8 cellular contexts compared by ENCODE assay signal in the genomic region with DNA sequence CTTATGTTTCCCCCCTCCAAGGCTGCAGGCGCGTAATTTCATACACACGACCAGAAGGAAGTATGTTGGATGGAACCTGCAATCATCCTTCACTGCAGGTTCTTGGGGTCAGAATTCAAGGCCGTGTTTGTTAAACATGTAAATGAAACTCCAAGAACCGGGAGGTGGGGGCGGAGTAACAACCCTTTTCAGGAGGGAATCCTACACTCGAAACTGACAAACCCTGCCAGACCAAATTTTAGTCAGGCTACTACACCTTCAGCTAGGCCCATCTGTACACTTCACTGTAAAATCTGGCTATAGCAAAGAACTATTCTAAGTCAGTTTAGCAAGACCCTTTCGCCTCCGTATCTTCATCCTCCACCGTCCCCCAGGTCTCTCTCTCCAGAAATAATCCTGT. TPM values are rescaled to one million over a fixed set of nuclear protein-coding genes. Genes with fewer than 3 reads are reported as not detected.
DNase-seq lines count a peak whose midpoint lies in the region; ATAC-seq, FAIRE-seq and TF ChIP-seq lines count a peak whose summit lies in the region.

No MANE protein-coding gene starts in this region.

- H3K27me3 Mint-ChIP-seq in CD4-positive, alpha-beta T cell = no peaks in the 10 kb centered on the region

- CTCF ChIA-PET in CD4-positive, alpha-beta T cell (lab: Charles Lee) = interaction anchor here (0.5 kb wide), 1 partner anchor 341 kb away, joined by 3 read pairs; no protein-coding TSS in a partner anchor

- FAIRE-seq in GM12892 (lab: Jason Lieb, UNC) = no peak

- no peak for DNase-seq in CD4-positive, alpha-beta T cell
- DNase-seq in LNCaP clone FGC (ENCODE audit: low read depth) (no peak), coronary artery (ENCODE audit: low spot score) (no peak), ecto neural progenitor cell (ENCODE audit: low spot score) (no peak), GM12892 (ENCODE audit: insufficient read length) (no peak), GM19240 (ENCODE audit: insufficient read length, low spot score) (no peak)

- peaks cover 8% of the 10 kb centered on the region for H3K36me3 ChIP-seq in neural cell (ENCODE audit: insufficient read depth, low read length)

- H3K4me3 Mint-ChIP-seq in CD4-positive, alpha-beta T cell = peak overlapping the region; percentile 91

- H3K27me3 ChIP-seq in CD4-positive, alpha-beta T cell (ENCODE audit: control insufficient read depth, insufficient read depth, low read length) = no peaks in the 10 kb centered on the region
- no peaks in the 10 kb centered on the region for H3K27me3 ChIP-seq in neural cell (ENCODE audit: insufficient read depth, low read depth, low read length)

- TF ChIP-seq CTCF in CD4-positive, alpha-beta T cell (IDR thresholded peaks at IDR 0.05) = no peak
- no peak for TF ChIP-seq CTCF in LNCaP clone FGC (IDR thresholded peaks at IDR 0.05; ENCODE audit: control insufficient read depth, extremely low read depth, insufficient read depth)
- no peak for TF ChIP-seq CTCF in coronary artery (IDR thresholded peaks at IDR 0.05)
- no peak for TF ChIP-seq CTCF in neural cell (IDR thresholded peaks at IDR 0.05; ENCODE audit: poor library complexity, severe bottlenecking)

- H3K4me3 ChIP-seq in LNCaP clone FGC (ENCODE audit: low read depth, low read length) = peak overlapping the region; percentile 95
- H3K4me3 ChIP-seq in coronary artery = peak overlapping the region; percentile 89
- peak overlapping the region; percentile 88 for H3K4me3 ChIP-seq in neural cell (ENCODE audit: low read length)

- no peaks in the 10 kb centered on the region for H3K9me3 ChIP-seq in CD4-positive, alpha-beta T cell (ENCODE audit: control insufficient read depth, low read length)
- H3K9me3 ChIP-seq in neural cell (ENCODE audit: low read length) = no peaks in the 10 kb centered on the region

- peak overlapping the region; percentile 85 for H3K9ac ChIP-seq in neural cell (ENCODE audit: low read length)

- POLR2A ChIA-PET in CD4-positive, alpha-beta T cell (lab: Charles Lee) = interaction anchor here (2.0 kb wide), 1 partner anchor 124 kb away, joined by 6 read pairs; a partner anchor contains a TSS

- H3K9me2 ChIP-seq in neural cell (ENCODE audit: insufficient read depth, low read length) = no peaks in the 10 kb centered on the region

- H2AFZ ChIP-seq in neural cell (ENCODE audit: low read depth, low read length) = no peak overlapping the region

- H3K27ac Mint-ChIP-seq in CD4-positive, alpha-beta T cell = peak overlapping the region; percentile 79

- TF ChIP-seq RAD21 in neural cell (conservative IDR thresholded peaks at IDR 0.05) = no peak

- TF ChIP-seq EP300 in neural cell (conservative IDR thresholded peaks at IDR 0.05; ENCODE audit: poor library complexity, severe bottlenecking) = no peak

- H4K20me1 ChIP-seq in neural cell (ENCODE audit: insufficient read depth) = no peaks in the 10 kb centered on the region

- no peaks in the 10 kb centered on the region for H3F3A ChIP-seq in neural cell (ENCODE audit: insufficient read depth, low read length, poor library complexity, severe bottlenecking)

- TF ChIP-seq POLR2A in GM12892 (IDR thresholded peaks at IDR 0.05; ENCODE audit: low read depth, low read length) = no peak

- peaks cover 17% of the 10 kb centered on the region for H3K79me2 ChIP-seq in neural cell (replicated peaks; ENCODE audit: insufficient read depth, low read length)

- H3K36me3 Mint-ChIP-seq in CD4-positive, alpha-beta T cell (ENCODE audit: low read depth) = peaks cover 30% of the 10 kb centered on the region

- ATAC-seq in CD4-positive, alpha-beta T cell (ENCODE audit: poor library complexity) = no peak
- ATAC-seq in GM21786 (IDR thresholded peaks at IDR 0.05; ENCODE audit: unreplicated experiment) = no peak

- H3K9me3 Mint-ChIP-seq in CD4-positive, alpha-beta T cell = no peaks in the 10 kb centered on the region

- H3K4me2 ChIP-seq in neural cell (ENCODE audit: low read length) = peak overlapping the region; percentile 63

- H3K27ac ChIP-seq in CD4-positive, alpha-beta T cell (ENCODE audit: low read depth, low read length) = no peak overlapping the region
- H3K27ac ChIP-seq in coronary artery (no peak overlapping the region), neural cell (ENCODE audit: low read length) (peak overlapping the region; percentile 73)

- intact Hi-C loops in CD4-positive, alpha-beta T cell (cut with DNase I, micrococcal nuclease) = loop anchor here (2.0 kb wide), 2 partner anchors 60 to 64 kb away; a partner anchor contains a TSS

- peaks cover 18% of the 10 kb centered on the region for H3K4me1 Mint-ChIP-seq in CD4-positive, alpha-beta T cell (ENCODE audit: low read depth)

TF ChIP-seq in neural cell, 6 proteins besides CTCF, POLR2A, EP300 and RAD21:
- TF ChIP-seq POLR2AphosphoS5 (IDR thresholded peaks at IDR 0.05) = no peak
- TF ChIP-seq, protein P1, sequence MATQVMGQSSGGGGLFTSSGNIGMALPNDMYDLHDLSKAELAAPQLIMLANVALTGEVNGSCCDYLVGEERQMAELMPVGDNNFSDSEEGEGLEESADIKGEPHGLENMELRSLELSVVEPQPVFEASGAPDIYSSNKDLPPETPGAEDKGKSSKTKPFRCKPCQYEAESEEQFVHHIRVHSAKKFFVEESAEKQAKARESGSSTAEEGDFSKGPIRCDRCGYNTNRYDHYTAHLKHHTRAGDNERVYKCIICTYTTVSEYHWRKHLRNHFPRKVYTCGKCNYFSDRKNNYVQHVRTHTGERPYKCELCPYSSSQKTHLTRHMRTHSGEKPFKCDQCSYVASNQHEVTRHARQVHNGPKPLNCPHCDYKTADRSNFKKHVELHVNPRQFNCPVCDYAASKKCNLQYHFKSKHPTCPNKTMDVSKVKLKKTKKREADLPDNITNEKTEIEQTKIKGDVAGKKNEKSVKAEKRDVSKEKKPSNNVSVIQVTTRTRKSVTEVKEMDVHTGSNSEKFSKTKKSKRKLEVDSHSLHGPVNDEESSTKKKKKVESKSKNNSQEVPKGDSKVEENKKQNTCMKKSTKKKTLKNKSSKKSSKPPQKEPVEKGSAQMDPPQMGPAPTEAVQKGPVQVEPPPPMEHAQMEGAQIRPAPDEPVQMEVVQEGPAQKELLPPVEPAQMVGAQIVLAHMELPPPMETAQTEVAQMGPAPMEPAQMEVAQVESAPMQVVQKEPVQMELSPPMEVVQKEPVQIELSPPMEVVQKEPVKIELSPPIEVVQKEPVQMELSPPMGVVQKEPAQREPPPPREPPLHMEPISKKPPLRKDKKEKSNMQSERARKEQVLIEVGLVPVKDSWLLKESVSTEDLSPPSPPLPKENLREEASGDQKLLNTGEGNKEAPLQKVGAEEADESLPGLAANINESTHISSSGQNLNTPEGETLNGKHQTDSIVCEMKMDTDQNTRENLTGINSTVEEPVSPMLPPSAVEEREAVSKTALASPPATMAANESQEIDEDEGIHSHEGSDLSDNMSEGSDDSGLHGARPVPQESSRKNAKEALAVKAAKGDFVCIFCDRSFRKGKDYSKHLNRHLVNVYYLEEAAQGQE (IDR thresholded peaks at IDR 0.05; ENCODE audit: borderline replicate concordance) = no peak
- TF ChIP-seq EZH2 (IDR thresholded peaks at IDR 0.05; ENCODE audit: borderline replicate concordance, insufficient read depth, low read length, poor library complexity, severe bottlenecking) = no peak
- TF ChIP-seq MXI1 (conservative IDR thresholded peaks at IDR 0.05; ENCODE audit: poor library complexity, severe bottlenecking) = no peak
- no peak for TF ChIP-seq SMC3 (conservative IDR thresholded peaks at IDR 0.05; ENCODE audit: poor library complexity)
- no peak for TF ChIP-seq TAF1 (IDR thresholded peaks at IDR 0.05; ENCODE audit: low read depth)

RNA-seq across cellular contexts. Expression of a gene that starts 1.2 kb away (rescaled TPM):
- 1 to 10 TPM; 2.2 to 2.3 TPM for total RNA-seq in CD4-positive, alpha-beta T cell
- 8.9 and 13.4 TPM in 2 replicates for polyA plus RNA-seq in neural cell
- polyA minus RNA-seq in neural cell = 23.4 and 27.2 TPM in 2 replicates
- polyA plus RNA-seq in GM12892 (2012; ENCODE audit: missing spikeins) = 3.9 TPM
